In genomic region chr3:131007782-131008181, GRCh38 we compare ENCODE assay signal across 22 cellular contexts.
"Had no signal": no experiment of that assay in that cellular context is flagged by ENCODE, and none has a peak within 500 bp of the region (broad histone marks: within the 10 kb centered on the region; RNA-seq: fewer than 3 reads in every experiment).

No MANE protein-coding gene starts in this region.

- H3K4me1 Mint-ChIP-seq: memory B cell, nephron had no signal

- H3K27ac Mint-ChIP-seq: nephron; T-helper 1 cell treated with Interleukin-12 subunit alpha and Interleukin-12 subunit beta and Interleukin-4 antibody, amounts not matched to agents 30 μg/mL and 1 μg/mL, for 36 hours had no signal

- FAIRE-seq: frontal cortex, keratinocyte, TTC549 had no signal

- H3K27ac ChIP-seq: brain microvascular endothelial cell, heart right ventricle, left lung, psoas muscle, transverse colon had no signal

- H3K9me3 ChIP-seq: heart right ventricle, left lung, psoas muscle, transverse colon had no signal

- DNase-seq: activated CD4-positive, alpha-beta T cell treated with anti-CD3 and anti-CD28 coated beads, Interleukin-2, amount 50 U/mL, for 1 hour; activated T-cell treated with anti-CD3 and anti-CD28 coated beads, Interleukin-2, amount 50 U/mL, for 1 hour; brain microvascular endothelial cell; cerebellar nuclear complex; dorsolateral prefrontal cortex; heart right ventricle; left lung; occipital lobe; psoas muscle; stimulated activated CD4-positive, alpha-beta T cell treated with anti-CD3 and anti-CD28 coated beads, Interleukin-12 subunit alpha, Interleukin-12 subunit beta, amount 100 ng/mL, for 4 hours; stimulated activated naive CD4-positive, alpha-beta T cell; substantia nigra; transverse colon had no signal

- ATAC-seq: activated naive CD4-positive, alpha-beta T cell treated with anti-CD3 and anti-CD28 coated beads, Interleukin-2, amount 50 U/mL, for 72 hours; esophagus mucosa; heart right ventricle; left lung; psoas muscle; sciatic nerve had no signal

- H3K27me3 Mint-ChIP-seq: memory B cell had no signal

- H3K9me3 Mint-ChIP-seq: activated naive CD4-positive, alpha-beta T cell treated with anti-CD3 and anti-CD28 coated beads, Interleukin-2, amount 50 U/mL, for 72 hours; memory B cell; nephron; T-helper 1 cell treated with Interleukin-12 subunit alpha and Interleukin-12 subunit beta and Interleukin-4 antibody, amounts not matched to agents 30 μg/mL and 1 μg/mL, for 36 hours had no signal

- H3K4me3 Mint-ChIP-seq: memory B cell; nephron; T-helper 1 cell treated with Interleukin-12 subunit alpha and Interleukin-12 subunit beta and Interleukin-4 antibody, amounts not matched to agents 30 μg/mL and 1 μg/mL, for 36 hours had no signal

- H3K4me1 ChIP-seq: left lung, psoas muscle, transverse colon had no signal

- H3K4me3 ChIP-seq: dorsolateral prefrontal cortex, heart right ventricle, left lung, psoas muscle, transverse colon had no signal
